Comparison of ENCODE assay signal across 8 cellular contexts in genomic region chr19:57558525-57558924, GRCh38. TPM values are rescaled to one million over a fixed set of nuclear protein-coding genes. Genes with fewer than 3 reads are reported as not detected.
DNase-seq lines count a peak whose midpoint lies in the region; ATAC-seq and TF ChIP-seq lines count a peak whose summit lies in the region.

No MANE protein-coding gene starts in this region.

- H3K27ac ChIP-seq in iPS-20b (ENCODE audit: low read length) = no peak overlapping the region
- H3K27ac ChIP-seq in thyroid gland = no peak overlapping the region
- H3K27ac ChIP-seq in caudate nucleus (ENCODE audit: low read depth, low read length) = no peak overlapping the region

- peaks cover 29% of the 10 kb centered on the region for H3K9me3 ChIP-seq in iPS-20b (ENCODE audit: insufficient read depth, low read depth, low read length)
- no peaks in the 10 kb centered on the region for H3K9me3 ChIP-seq in thyroid gland

- H3K4me1 ChIP-seq in iPS-20b (ENCODE audit: insufficient read depth, low read length) (no peaks in the 10 kb centered on the region), thyroid gland (peaks cover 9 to 11% of the 10 kb centered on the region in 2 donors)

- H3K36me3 ChIP-seq in iPS-20b (ENCODE audit: insufficient read depth, low read depth, low read length) = peaks cover 31% of the 10 kb centered on the region
- peaks cover 26 to 27% of the 10 kb centered on the region in 2 donors for H3K36me3 ChIP-seq in thyroid gland

- no peak for TF ChIP-seq POLR2A in thyroid gland (IDR thresholded peaks at IDR 0.05)

- peaks cover 65% of the 10 kb centered on the region for H3K36me3 Mint-ChIP-seq in activated CD4-positive, alpha-beta T cell treated with anti-CD3 and anti-CD28 coated beads, Interleukin-2, amount 10 ng/mL, durations not matched to agents 7 days and 5 days (ENCODE audit: low read depth)
- H3K36me3 Mint-ChIP-seq in activated CD8-positive, alpha-beta T cell treated with anti-CD3 and anti-CD28 coated beads, Interleukin-2, amount 10 ng/mL, durations not matched to agents 7 days and 5 days (ENCODE audit: low read depth) = peaks cover 70% of the 10 kb centered on the region

- POLR2A ChIA-PET in activated CD4-positive, alpha-beta T cell treated with anti-CD3 and anti-CD28 coated beads, Interleukin-2, amount 10 ng/mL, durations not matched to agents 7 days and 5 days (lab: Charles Lee) = interaction anchor here (0.6 kb wide), 1 partner anchor 727 kb away, joined by 4 read pairs; no protein-coding TSS in a partner anchor
- POLR2A ChIA-PET in activated CD8-positive, alpha-beta T cell treated with anti-CD3 and anti-CD28 coated beads, Interleukin-2, amount 10 ng/mL, durations not matched to agents 7 days and 5 days (lab: Charles Lee) = interaction anchor here (0.8 to 1.8 kb wide), 4 partner anchors 23 to 238 kb away, joined by 3 to 4 read pairs (median 3); partner anchors contain the start of genes ZNF211 and ZNF551

- peak overlapping the region; percentile 85; the same call in 1 of the 2 replicates for H3K9ac ChIP-seq in iPS-20b (ENCODE audit: low read depth, low read length)

- H3K27ac Mint-ChIP-seq in activated CD4-positive, alpha-beta T cell treated with anti-CD3 and anti-CD28 coated beads, Interleukin-2, amount 10 ng/mL, durations not matched to agents 7 days and 5 days = peak overlapping the region; percentile 95
- H3K27ac Mint-ChIP-seq in activated CD8-positive, alpha-beta T cell treated with anti-CD3 and anti-CD28 coated beads, Interleukin-2, amount 10 ng/mL, durations not matched to agents 7 days and 5 days = peak overlapping the region; percentile 94

- H3K4me3 Mint-ChIP-seq in activated CD4-positive, alpha-beta T cell treated with anti-CD3 and anti-CD28 coated beads, Interleukin-2, amount 10 ng/mL, durations not matched to agents 7 days and 5 days = peak overlapping the region; percentile 93
- peak overlapping the region; percentile 97 for H3K4me3 Mint-ChIP-seq in activated CD8-positive, alpha-beta T cell treated with anti-CD3 and anti-CD28 coated beads, Interleukin-2, amount 10 ng/mL, durations not matched to agents 7 days and 5 days

- DNase-seq in activated CD4-positive, alpha-beta T cell treated with anti-CD3 and anti-CD28 coated beads, Interleukin-2, amount 10 ng/mL, durations not matched to agents 7 days and 5 days = no peak
- no peak for DNase-seq in activated CD4-positive, alpha-beta T cell treated with anti-CD3 and anti-CD28 coated beads for 48 hours
- no peak for DNase-seq in activated CD8-positive, alpha-beta T cell treated with anti-CD3 and anti-CD28 coated beads, Interleukin-2, amount 10 ng/mL, durations not matched to agents 7 days and 5 days
- DNase-seq in thyroid gland = no peak
- DNase-seq in caudate nucleus (lab: John Stamatoyannopoulos, UW) = no peak
- no peak for DNase-seq in activated CD4-positive, alpha-beta T cell treated with anti-CD3 and anti-CD28 coated beads for 4 hours

- peaks cover 47% of the 10 kb centered on the region for H3K9me3 Mint-ChIP-seq in activated CD4-positive, alpha-beta T cell treated with anti-CD3 and anti-CD28 coated beads, Interleukin-2, amount 10 ng/mL, durations not matched to agents 7 days and 5 days
- H3K9me3 Mint-ChIP-seq in activated CD8-positive, alpha-beta T cell treated with anti-CD3 and anti-CD28 coated beads, Interleukin-2, amount 10 ng/mL, durations not matched to agents 7 days and 5 days (ENCODE audit: insufficient read depth) = peaks cover 27% of the 10 kb centered on the region

- CTCF ChIA-PET in activated CD4-positive, alpha-beta T cell treated with anti-CD3 and anti-CD28 coated beads, Interleukin-2, amount 10 ng/mL, durations not matched to agents 7 days and 5 days (lab: Charles Lee) = interaction anchor here (0.9 kb wide), 1 partner anchor 59 kb away, joined by 3 read pairs; the partner anchor contains the start of gene ZNF773
- CTCF ChIA-PET in activated CD8-positive, alpha-beta T cell treated with anti-CD3 and anti-CD28 coated beads, Interleukin-2, amount 10 ng/mL, durations not matched to agents 7 days and 5 days (lab: Charles Lee) = interaction anchor here (0.6 kb wide), 1 partner anchor 115 kb away, joined by 3 read pairs; no protein-coding TSS in a partner anchor

- intact Hi-C loops in thyroid gland (cut with DNase I) = no loop called here

- H3K27me3 ChIP-seq in iPS-20b (ENCODE audit: insufficient read depth, low read length) = no peaks in the 10 kb centered on the region
- no peaks in the 10 kb centered on the region for H3K27me3 ChIP-seq in thyroid gland

- no peak for TF ChIP-seq CTCF in thyroid gland (IDR thresholded peaks at IDR 0.05)

- no peaks in the 10 kb centered on the region for H3K27me3 Mint-ChIP-seq in activated CD4-positive, alpha-beta T cell treated with anti-CD3 and anti-CD28 coated beads, Interleukin-2, amount 10 ng/mL, durations not matched to agents 7 days and 5 days
- no peaks in the 10 kb centered on the region for H3K27me3 Mint-ChIP-seq in activated CD8-positive, alpha-beta T cell treated with anti-CD3 and anti-CD28 coated beads, Interleukin-2, amount 10 ng/mL, durations not matched to agents 7 days and 5 days (ENCODE audit: low read depth)

- H3K4me1 Mint-ChIP-seq in activated CD4-positive, alpha-beta T cell treated with anti-CD3 and anti-CD28 coated beads, Interleukin-2, amount 10 ng/mL, durations not matched to agents 7 days and 5 days = peaks cover 31% of the 10 kb centered on the region
- peaks cover 25% of the 10 kb centered on the region for H3K4me1 Mint-ChIP-seq in activated CD8-positive, alpha-beta T cell treated with anti-CD3 and anti-CD28 coated beads, Interleukin-2, amount 10 ng/mL, durations not matched to agents 7 days and 5 days (ENCODE audit: low read depth)

- no peak for ATAC-seq in activated CD8-positive, alpha-beta T cell treated with anti-CD3 and anti-CD28 coated beads, Interleukin-2, amount 10 ng/mL, durations not matched to agents 7 days and 5 days
- ATAC-seq in HG03097 (IDR thresholded peaks at IDR 0.05; ENCODE audit: low FRiP score, unreplicated experiment) = no peak

- peak overlapping the region; percentile 93 for H3K4me3 ChIP-seq in iPS-20b (ENCODE audit: low read length)
- H3K4me3 ChIP-seq in thyroid gland (replicated peaks in 1 of 3) = peak overlapping the region in 2 of 3 donors; percentile 19 to 81

- WGBS in thyroid gland, 2 donors = 26 to 27% methylated on average over 6 of the region's 6 CpGs

RNA-seq across cellular contexts. Expression of gene ZNF550, which starts 1.1 kb away (rescaled TPM):
- 10 to 100 TPM; 12.6 to 16.0 TPM for total RNA-seq in activated CD4-positive, alpha-beta T cell treated with anti-CD3 and anti-CD28 coated beads, Interleukin-2, amount 10 ng/mL, durations not matched to agents 7 days and 5 days
- 10 to 100 TPM; 12.6 to 13.7 TPM for total RNA-seq in activated CD8-positive, alpha-beta T cell treated with anti-CD3 and anti-CD28 coated beads, Interleukin-2, amount 10 ng/mL, durations not matched to agents 7 days and 5 days
- total RNA-seq in thyroid gland = 10 to 100 TPM in 1 of 4 donors, 1 to 10 TPM in 3; 7.1 to 13.5 (median 8.7) TPM

RNA-seq across cellular contexts. Expression of gene ZNF416, which starts 20.2 kb away (rescaled TPM):
- 1 to 10 TPM; 7.2 to 7.8 TPM for total RNA-seq in activated CD4-positive, alpha-beta T cell treated with anti-CD3 and anti-CD28 coated beads, Interleukin-2, amount 10 ng/mL, durations not matched to agents 7 days and 5 days
- total RNA-seq in activated CD8-positive, alpha-beta T cell treated with anti-CD3 and anti-CD28 coated beads, Interleukin-2, amount 10 ng/mL, durations not matched to agents 7 days and 5 days = 1 to 10 TPM; 5.4 to 5.5 TPM
- 10 to 100 TPM in 1 of 4 donors, 1 to 10 TPM in 3; 5.2 to 10.9 (median 7.2) TPM for total RNA-seq in thyroid gland

RNA-seq across cellular contexts. Expression of gene ZIK1, which starts 25.4 kb away (rescaled TPM):
- total RNA-seq in activated CD4-positive, alpha-beta T cell treated with anti-CD3 and anti-CD28 coated beads, Interleukin-2, amount 10 ng/mL, durations not matched to agents 7 days and 5 days = 1 to 10 TPM; 8.2 to 8.4 TPM
- 10 to 100 TPM; 12.1 to 12.4 TPM for total RNA-seq in activated CD8-positive, alpha-beta T cell treated with anti-CD3 and anti-CD28 coated beads, Interleukin-2, amount 10 ng/mL, durations not matched to agents 7 days and 5 days
- 10 to 100 TPM in 3 of 4 donors, 1 to 10 TPM in 1; 8.9 to 19.7 (median 13.7) TPM for total RNA-seq in thyroid gland

RNA-seq across cellular contexts. Expression of gene ZNF549, which starts 31.4 kb away (rescaled TPM):
- total RNA-seq in activated CD4-positive, alpha-beta T cell treated with anti-CD3 and anti-CD28 coated beads, Interleukin-2, amount 10 ng/mL, durations not matched to agents 7 days and 5 days = 1 to 10 TPM; 9.0 to 9.1 TPM
- 1 to 10 TPM; 7.5 to 7.8 TPM for total RNA-seq in activated CD8-positive, alpha-beta T cell treated with anti-CD3 and anti-CD28 coated beads, Interleukin-2, amount 10 ng/mL, durations not matched to agents 7 days and 5 days
- 10 to 100 TPM in 1 of 4 donors, 1 to 10 TPM in 3; 7.7 to 12.7 (median 9.2) TPM for total RNA-seq in thyroid gland

RNA-seq across cellular contexts. Expression of gene ZNF530, which starts 41.2 kb away (rescaled TPM):
- 10 to 100 TPM; 10.3 to 12.1 TPM for total RNA-seq in activated CD4-positive, alpha-beta T cell treated with anti-CD3 and anti-CD28 coated beads, Interleukin-2, amount 10 ng/mL, durations not matched to agents 7 days and 5 days
- total RNA-seq in activated CD8-positive, alpha-beta T cell treated with anti-CD3 and anti-CD28 coated beads, Interleukin-2, amount 10 ng/mL, durations not matched to agents 7 days and 5 days = 10 to 100 TPM; 10.7 to 10.8 TPM
- total RNA-seq in thyroid gland = 1 to 10 TPM; 1.9 to 4.8 (median 2.6) TPM
